Comparison of ENCODE assay signal across 19 cellular contexts in genomic region chr3:60339310-60339709, GRCh38.
DNase-seq lines count a peak whose midpoint lies in the region; ATAC-seq and TF ChIP-seq lines count a peak whose summit lies in the region.
"Had no signal": no experiment of that assay in that cellular context is flagged by ENCODE, and none has a peak within 500 bp of the region (broad histone marks: within the 10 kb centered on the region; RNA-seq: fewer than 3 reads in every experiment).

No MANE protein-coding gene starts in this region.

- peaks cover 0 to 5% of the 10 kb centered on the region in 2 donors for H3K4me1 ChIP-seq in right atrium auricular region
- H3K4me1 ChIP-seq: Caco-2 had no signal

- H3K27me3 ChIP-seq in right atrium auricular region: no peaks in the 10 kb centered on the region
- H3K27me3 ChIP-seq: BLaER1 had no signal

- no peaks in the 10 kb centered on the region for H3K36me3 ChIP-seq in right atrium auricular region
- H3K36me3 ChIP-seq: BLaER1 had no signal

- DNase-seq in DMS 273 (lab: John Stamatoyannopoulos, UW; ENCODE audit: unreplicated experiment) (peak; percentile 52), DMS 273 treated with DMSO at 0.1 percent for 48 hours (lab: John Stamatoyannopoulos, UW) (no peak), Right ventricle myocardium superior (no peak), right atrium auricular region (ENCODE audit: low spot score) (no peak), NCI-H524 (lab: John Stamatoyannopoulos, UW) (peak; percentile 48 to 86), middle frontal gyrus (ENCODE audit: extremely low spot score, low spot score) (peak; percentile 7), Kasumi-1 (lab: John Stamatoyannopoulos, UW) (no peak)
- DNase-seq: Caco-2; CD4-positive, CD25-positive, alpha-beta regulatory T cell; CD8-positive, alpha-beta T cell; DMS53; DMS79 treated with DMSO at 0.1 percent for 48 hours; GF-D8; H9 had no signal

- ATAC-seq in Right ventricle myocardium superior (ENCODE audit: poor library complexity): peak; percentile 61
- ATAC-seq: CD8-positive, alpha-beta T cell; GM23338; HCT116 had no signal

- TF ChIP-seq CTCF in right atrium auricular region (IDR thresholded peaks at IDR 0.05): no peak

- no peak overlapping the region for H3K27ac ChIP-seq in right atrium auricular region
- H3K27ac ChIP-seq: 22Rv1, BLaER1, C4-2B had no signal

- intact Hi-C loops in Right ventricle myocardium superior (cut with DNase I): no loop called here

- H3K4me3 ChIP-seq in right atrium auricular region: no peak overlapping the region
- H3K4me3 ChIP-seq: BLaER1, GM23338 had no signal

- no peaks in the 10 kb centered on the region for H3K9me3 ChIP-seq in right atrium auricular region
- H3K9me3 ChIP-seq: BLaER1, Caco-2 had no signal

Comparison
In these comparisons a context has a peak if more than half of its experiments do, and no peak if none do; other contexts are left out.
1. DNase-seq: peak in DMS 273 (single experiment), NCI-H524 (2 of 2) and middle frontal gyrus (single experiment); none in DMS 273 treated with DMSO at 0.1 percent for 48 hours (single experiment), Right ventricle myocardium superior (single experiment), right atrium auricular region (single experiment) and Kasumi-1 (0 of 2).